8 cellular contexts compared by ENCODE assay signal in the genomic region with DNA sequence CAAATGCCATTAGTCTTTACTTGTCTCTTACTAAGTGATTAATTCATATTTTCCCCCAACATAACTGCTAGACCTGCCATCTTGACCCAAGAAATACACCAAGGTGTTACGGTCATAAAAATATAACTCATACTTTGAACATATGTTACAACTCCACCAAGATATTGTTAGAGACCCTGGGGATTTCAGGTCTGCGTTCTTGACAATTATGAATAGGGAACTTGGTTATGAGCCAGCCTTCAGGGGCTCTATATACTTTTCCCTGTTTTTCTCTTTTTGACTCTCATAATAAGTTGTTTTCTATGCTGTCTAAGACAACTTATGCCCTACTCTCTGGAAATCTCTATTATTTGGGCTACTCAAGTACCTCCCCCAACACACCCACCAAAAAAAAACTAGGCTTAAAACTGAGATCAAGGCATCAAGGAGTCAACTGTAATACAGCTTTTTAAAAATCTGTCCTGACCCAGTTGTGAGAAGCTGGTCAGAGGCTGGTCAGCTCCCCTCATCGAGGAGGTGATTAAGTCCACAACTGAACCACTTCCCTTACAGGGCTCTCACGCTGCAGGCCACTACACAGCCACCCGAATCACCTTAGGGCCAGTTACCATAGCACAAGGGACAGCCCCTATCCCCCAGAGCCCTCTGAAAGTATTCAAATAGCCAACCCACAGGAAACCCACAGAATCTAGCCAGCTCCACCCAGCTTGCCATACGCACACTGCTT. TPM values are rescaled to one million over a fixed set of nuclear protein-coding genes. Genes with fewer than 3 reads are reported as not detected.
DNase-seq lines count a peak whose midpoint lies in the region; ATAC-seq and TF ChIP-seq lines count a peak whose summit lies in the region.

No MANE protein-coding gene starts in this region.

- H3K36me3 ChIP-seq in BE2C, result no peaks in the 10 kb centered on the region

- H3K4me3 ChIP-seq in NB4 (ENCODE audit: low read depth, low read length), result no peak overlapping the region
- H3K4me3 ChIP-seq in BE2C (ENCODE audit: low read depth, low read length), result no peak overlapping the region

- no peak for TF ChIP-seq CTCF in NB4 (IDR thresholded peaks at IDR 0.05; ENCODE audit: low read depth, low read length)
- no peak for TF ChIP-seq CTCF in BE2C (IDR thresholded peaks at IDR 0.05; ENCODE audit: low read depth, low read length)

- TF ChIP-seq POLR2A in NB4 (IDR thresholded peaks at IDR 0.05; ENCODE audit: extremely low read depth, insufficient read length), result no peak

- ATAC-seq in GM19351 (IDR thresholded peaks at IDR 0.05; ENCODE audit: unreplicated experiment) (peak; percentile 100), HG02885 (IDR thresholded peaks at IDR 0.05; ENCODE audit: poor library complexity, unreplicated experiment) (peak; percentile 100)

- no peaks in the 10 kb centered on the region for H3K27me3 ChIP-seq in BE2C

- DNase-seq in CMK (ENCODE audit: low read depth) (peak; percentile 7), NB4 (ENCODE audit: low read depth) (peak; percentile 41), BE2C (no peak), dermis blood vessel endothelial cell (no peak), NCI-H1417 treated with DMSO at 0.1 percent for 48 hours (lab: John Stamatoyannopoulos, UW) (no peak), ACHN (no peak)

- in situ Hi-C loops in ACHN (cut with HindIII; ENCODE audit: low pct_ligation_motif_present, low pct_unique_long_range_greater_than_20kb, low sequenced_read_pairs), result no loop called here

- no peaks in the 10 kb centered on the region for H3K4me1 ChIP-seq in BE2C

- H3K9me3 ChIP-seq in BE2C, result no peaks in the 10 kb centered on the region

RNA-seq across cellular contexts. Expression of gene TLR3, which starts 10.5 kb away (rescaled TPM):
- polyA plus RNA-seq in BE2C (2012; ENCODE audit: insufficient read depth, insufficient read length, low read depth), result not detected
- total RNA-seq in dermis blood vessel endothelial cell, result 2.4 and 7.1 TPM in 2 replicates

RNA-seq across cellular contexts. Expression of gene FAM149A, which starts 46.1 kb away (rescaled TPM):
- 0.85 TPM for polyA plus RNA-seq in BE2C (2012; ENCODE audit: insufficient read depth, insufficient read length, low read depth)
- total RNA-seq in dermis blood vessel endothelial cell, result 0.09 TPM in 1 of 2 replicates, not detected in the other

Comparison
In these comparisons a context has a peak if more than half of its experiments do, and no peak if none do; other contexts are left out.
1. DNase-seq: peak in CMK (single experiment) and NB4 (single experiment); none in BE2C (single experiment), dermis blood vessel endothelial cell (single experiment), NCI-H1417 treated with DMSO at 0.1 percent for 48 hours (single experiment) and ACHN (single experiment).